1 cellular context compared by ENCODE assay signal in the genomic region with DNA sequence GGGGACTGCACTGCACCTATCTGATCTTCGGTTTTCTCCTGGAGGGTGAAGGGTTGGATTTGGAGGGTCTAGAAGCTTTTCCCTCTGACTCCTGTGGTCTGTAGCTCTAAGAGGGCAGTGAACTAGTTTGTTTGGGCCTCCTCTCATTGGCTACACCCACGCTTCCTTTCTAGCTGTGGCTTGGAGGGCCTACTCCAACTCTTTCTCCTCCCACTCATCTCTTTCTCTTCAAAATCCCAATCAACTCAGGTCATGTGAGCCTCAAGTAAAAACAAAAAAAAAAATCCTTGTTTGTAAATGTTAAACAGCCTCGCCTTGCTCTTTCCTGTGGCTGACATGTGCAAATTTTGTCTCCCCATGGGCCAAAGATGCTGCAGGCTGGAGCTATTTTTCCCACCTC.
TF ChIP-seq lines count a peak whose summit lies in the region.

No MANE protein-coding gene starts in this region.

TF ChIP-seq in GM23338, 12 proteins besides CTCF, POLR2A, EP300 and RAD21 (continued from another document):
- TF ChIP-seq, protein P1, sequence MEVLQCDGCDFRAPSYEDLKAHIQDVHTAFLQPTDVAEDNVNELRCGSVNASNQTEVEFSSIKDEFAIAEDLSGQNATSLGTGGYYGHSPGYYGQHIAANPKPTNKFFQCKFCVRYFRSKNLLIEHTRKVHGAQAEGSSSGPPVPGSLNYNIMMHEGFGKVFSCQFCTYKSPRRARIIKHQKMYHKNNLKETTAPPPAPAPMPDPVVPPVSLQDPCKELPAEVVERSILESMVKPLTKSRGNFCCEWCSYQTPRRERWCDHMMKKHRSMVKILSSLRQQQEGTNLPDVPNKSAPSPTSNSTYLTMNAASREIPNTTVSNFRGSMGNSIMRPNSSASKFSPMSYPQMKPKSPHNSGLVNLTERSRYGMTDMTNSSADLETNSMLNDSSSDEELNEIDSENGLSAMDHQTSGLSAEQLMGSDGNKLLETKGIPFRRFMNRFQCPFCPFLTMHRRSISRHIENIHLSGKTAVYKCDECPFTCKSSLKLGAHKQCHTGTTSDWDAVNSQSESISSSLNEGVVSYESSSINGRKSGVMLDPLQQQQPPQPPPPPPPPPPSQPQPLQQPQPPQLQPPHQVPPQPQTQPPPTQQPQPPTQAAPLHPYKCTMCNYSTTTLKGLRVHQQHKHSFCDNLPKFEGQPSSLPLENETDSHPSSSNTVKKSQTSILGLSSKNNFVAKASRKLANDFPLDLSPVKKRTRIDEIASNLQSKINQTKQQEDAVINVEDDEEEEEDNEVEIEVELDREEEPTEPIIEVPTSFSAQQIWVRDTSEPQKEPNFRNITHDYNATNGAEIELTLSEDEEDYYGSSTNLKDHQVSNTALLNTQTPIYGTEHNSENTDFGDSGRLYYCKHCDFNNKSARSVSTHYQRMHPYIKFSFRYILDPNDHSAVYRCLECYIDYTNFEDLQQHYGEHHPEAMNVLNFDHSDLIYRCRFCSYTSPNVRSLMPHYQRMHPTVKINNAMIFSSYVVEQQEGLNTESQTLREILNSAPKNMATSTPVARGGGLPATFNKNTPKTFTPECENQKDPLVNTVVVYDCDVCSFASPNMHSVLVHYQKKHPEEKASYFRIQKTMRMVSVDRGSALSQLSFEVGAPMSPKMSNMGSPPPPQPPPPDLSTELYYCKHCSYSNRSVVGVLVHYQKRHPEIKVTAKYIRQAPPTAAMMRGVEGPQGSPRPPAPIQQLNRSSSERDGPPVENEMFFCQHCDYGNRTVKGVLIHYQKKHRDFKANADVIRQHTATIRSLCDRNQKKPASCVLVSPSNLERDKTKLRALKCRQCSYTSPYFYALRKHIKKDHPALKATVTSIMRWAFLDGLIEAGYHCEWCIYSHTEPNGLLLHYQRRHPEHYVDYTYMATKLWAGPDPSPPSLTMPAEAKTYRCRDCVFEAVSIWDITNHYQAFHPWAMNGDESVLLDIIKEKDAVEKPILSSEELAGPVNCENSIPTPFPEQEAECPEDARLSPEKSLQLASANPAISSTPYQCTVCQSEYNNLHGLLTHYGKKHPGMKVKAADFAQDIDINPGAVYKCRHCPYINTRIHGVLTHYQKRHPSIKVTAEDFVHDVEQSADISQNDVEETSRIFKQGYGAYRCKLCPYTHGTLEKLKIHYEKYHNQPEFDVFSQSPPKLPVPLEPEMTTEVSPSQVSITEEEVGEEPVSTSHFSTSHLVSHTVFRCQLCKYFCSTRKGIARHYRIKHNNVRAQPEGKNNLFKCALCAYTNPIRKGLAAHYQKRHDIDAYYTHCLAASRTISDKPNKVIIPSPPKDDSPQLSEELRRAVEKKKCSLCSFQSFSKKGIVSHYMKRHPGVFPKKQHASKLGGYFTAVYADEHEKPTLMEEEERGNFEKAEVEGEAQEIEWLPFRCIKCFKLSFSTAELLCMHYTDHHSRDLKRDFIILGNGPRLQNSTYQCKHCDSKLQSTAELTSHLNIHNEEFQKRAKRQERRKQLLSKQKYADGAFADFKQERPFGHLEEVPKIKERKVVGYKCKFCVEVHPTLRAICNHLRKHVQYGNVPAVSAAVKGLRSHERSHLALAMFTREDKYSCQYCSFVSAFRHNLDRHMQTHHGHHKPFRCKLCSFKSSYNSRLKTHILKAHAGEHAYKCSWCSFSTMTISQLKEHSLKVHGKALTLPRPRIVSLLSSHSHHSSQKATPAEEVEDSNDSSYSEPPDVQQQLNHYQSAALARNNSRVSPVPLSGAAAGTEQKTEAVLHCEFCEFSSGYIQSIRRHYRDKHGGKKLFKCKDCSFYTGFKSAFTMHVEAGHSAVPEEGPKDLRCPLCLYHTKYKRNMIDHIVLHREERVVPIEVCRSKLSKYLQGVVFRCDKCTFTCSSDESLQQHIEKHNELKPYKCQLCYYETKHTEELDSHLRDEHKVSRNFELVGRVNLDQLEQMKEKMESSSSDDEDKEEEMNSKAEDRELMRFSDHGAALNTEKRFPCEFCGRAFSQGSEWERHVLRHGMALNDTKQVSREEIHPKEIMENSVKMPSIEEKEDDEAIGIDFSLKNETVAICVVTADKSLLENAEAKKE (CRISPR knock-in tag; IDR thresholded peaks at IDR 0.05) = no peak
- TF ChIP-seq NANOG (IDR thresholded peaks at IDR 0.05; ENCODE audit: borderline replicate concordance) (no peak), CREB1 (CRISPR knock-in tag; IDR thresholded peaks at IDR 0.05; ENCODE audit: low read depth) (no peak), ZNF331 (CRISPR knock-in tag; IDR thresholded peaks at IDR 0.05; ENCODE audit: low read depth) (no peak), ZNF114 (CRISPR knock-in tag; IDR thresholded peaks at IDR 0.05) (no peak), EZH2phosphoT487 (IDR thresholded peaks at IDR 0.05; ENCODE audit: unreplicated experiment) (no peak), JUNB (IDR thresholded peaks at IDR 0.05; ENCODE audit: unreplicated experiment) (no peak), STAT1 (IDR thresholded peaks at IDR 0.05; ENCODE audit: unreplicated experiment) (no peak)
- TF ChIP-seq, protein P2, sequence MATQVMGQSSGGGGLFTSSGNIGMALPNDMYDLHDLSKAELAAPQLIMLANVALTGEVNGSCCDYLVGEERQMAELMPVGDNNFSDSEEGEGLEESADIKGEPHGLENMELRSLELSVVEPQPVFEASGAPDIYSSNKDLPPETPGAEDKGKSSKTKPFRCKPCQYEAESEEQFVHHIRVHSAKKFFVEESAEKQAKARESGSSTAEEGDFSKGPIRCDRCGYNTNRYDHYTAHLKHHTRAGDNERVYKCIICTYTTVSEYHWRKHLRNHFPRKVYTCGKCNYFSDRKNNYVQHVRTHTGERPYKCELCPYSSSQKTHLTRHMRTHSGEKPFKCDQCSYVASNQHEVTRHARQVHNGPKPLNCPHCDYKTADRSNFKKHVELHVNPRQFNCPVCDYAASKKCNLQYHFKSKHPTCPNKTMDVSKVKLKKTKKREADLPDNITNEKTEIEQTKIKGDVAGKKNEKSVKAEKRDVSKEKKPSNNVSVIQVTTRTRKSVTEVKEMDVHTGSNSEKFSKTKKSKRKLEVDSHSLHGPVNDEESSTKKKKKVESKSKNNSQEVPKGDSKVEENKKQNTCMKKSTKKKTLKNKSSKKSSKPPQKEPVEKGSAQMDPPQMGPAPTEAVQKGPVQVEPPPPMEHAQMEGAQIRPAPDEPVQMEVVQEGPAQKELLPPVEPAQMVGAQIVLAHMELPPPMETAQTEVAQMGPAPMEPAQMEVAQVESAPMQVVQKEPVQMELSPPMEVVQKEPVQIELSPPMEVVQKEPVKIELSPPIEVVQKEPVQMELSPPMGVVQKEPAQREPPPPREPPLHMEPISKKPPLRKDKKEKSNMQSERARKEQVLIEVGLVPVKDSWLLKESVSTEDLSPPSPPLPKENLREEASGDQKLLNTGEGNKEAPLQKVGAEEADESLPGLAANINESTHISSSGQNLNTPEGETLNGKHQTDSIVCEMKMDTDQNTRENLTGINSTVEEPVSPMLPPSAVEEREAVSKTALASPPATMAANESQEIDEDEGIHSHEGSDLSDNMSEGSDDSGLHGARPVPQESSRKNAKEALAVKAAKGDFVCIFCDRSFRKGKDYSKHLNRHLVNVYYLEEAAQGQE (IDR thresholded peaks at IDR 0.05; ENCODE audit: unreplicated experiment) = no peak
